Comparison of ENCODE assay signal across 8 cellular contexts in genomic region chr12:9284197-9284596, GRCh38.
DNase-seq lines count a peak whose midpoint lies in the region; ATAC-seq and TF ChIP-seq lines count a peak whose summit lies in the region.
"Not testable (repeated sequence)": the region's sequence is repeated elsewhere in the genome, so short reads cannot be mapped to it uniquely, and the experiment has no call there.

No MANE protein-coding gene starts in this region.

- not testable (repeated sequence) for H3K9me2 ChIP-seq in Loucy (replicated peaks; ENCODE audit: low read depth, low read length)

- not testable (repeated sequence) for H3K79me2 ChIP-seq in Loucy (ENCODE audit: insufficient read depth, low read length)

- peak overlapping the region in 1 of 2 donors; percentile 69 for H3K27ac ChIP-seq in ovary
- not testable (repeated sequence) for H3K27ac ChIP-seq in vagina

- not testable (repeated sequence) for H3K36me3 ChIP-seq in Loucy (ENCODE audit: insufficient read depth, low read length); ovary; vagina

- not testable (repeated sequence) for TF ChIP-seq POLR2A in ovary (IDR thresholded peaks at IDR 0.05); vagina (IDR thresholded peaks at IDR 0.05)

- 0 to 5% (median 3%) methylated on average over 6 to 13 of the region's 14 CpGs for WGBS in ovary, 3 donors

- not testable (repeated sequence) for H2AFZ ChIP-seq in Loucy (ENCODE audit: low read length)

- ATAC-seq in GM18519 (IDR thresholded peaks at IDR 0.05; ENCODE audit: low FRiP score, unreplicated experiment) (peak; percentile 23), HG02610 (IDR thresholded peaks at IDR 0.05; ENCODE audit: unreplicated experiment) (peak; percentile 10)

- not testable (repeated sequence) for H4K20me1 ChIP-seq in Loucy (ENCODE audit: insufficient read depth, low read length, poor library complexity, severe bottlenecking)

- intact Hi-C loops in ovary (cut with DNase I); vagina (cut with DNase I): not testable (repeated sequence)

- not testable (repeated sequence) for H3F3A ChIP-seq in Loucy (ENCODE audit: low read depth)

- not testable (repeated sequence) for H3K27me3 ChIP-seq in Loucy (ENCODE audit: insufficient read depth, low read length, poor library complexity, severe bottlenecking); ovary; vagina

- H3K9me3 ChIP-seq in Loucy (ENCODE audit: insufficient read depth, low read depth, low read length); ovary; vagina: not testable (repeated sequence)

- TF ChIP-seq CTCF in Loucy (conservative IDR thresholded peaks at IDR 0.05; ENCODE audit: low read length); ovary (IDR thresholded peaks at IDR 0.05); vagina (IDR thresholded peaks at IDR 0.05): not testable (repeated sequence)
- peak; percentile 10 for TF ChIP-seq CTCF in choroid plexus epithelial cell (conservative IDR thresholded peaks at IDR 0.05; ENCODE audit: low read depth, low read length)

- H3K9ac ChIP-seq in Loucy (ENCODE audit: low read depth, low read length, poor library complexity, severe bottlenecking): peak overlapping the region; percentile 77

- peak overlapping the region; percentile 68 for H3K4me2 ChIP-seq in Loucy (ENCODE audit: low read depth, low read length, poor library complexity, severe bottlenecking)

- peak overlapping the region; percentile 75 for H3K4me3 ChIP-seq in Loucy (ENCODE audit: low read length, poor library complexity, severe bottlenecking)
- H3K4me3 ChIP-seq in choroid plexus epithelial cell (ENCODE audit: low read depth, low read length): peak overlapping the region; percentile 71
- H3K4me3 ChIP-seq in iPS-11a (ENCODE audit: low read depth, low read length): peak overlapping the region; percentile 65
- H3K4me3 ChIP-seq in ovary: peak overlapping the region; percentile 32
- H3K4me3 ChIP-seq in vagina: peak overlapping the region; percentile 41 to 46

- TF ChIP-seq EP300 in ovary (IDR thresholded peaks at IDR 0.05): not testable (repeated sequence)

- peak; percentile 11 for DNase-seq in activated CD4-positive, alpha-beta T cell treated with anti-CD3 and anti-CD28 coated beads for 48 hours
- DNase-seq in choroid plexus epithelial cell (ENCODE audit: low read depth) (peak; percentile 14), ovary (peak in 1 of 5 donors; percentile 19)
- DNase-seq in vagina (ENCODE audit: extremely low spot score in 2 of 2): not testable (repeated sequence)

- H3K4me1 ChIP-seq in Loucy (ENCODE audit: insufficient read depth, low read length, poor library complexity, severe bottlenecking): peaks cover 13% of the 10 kb centered on the region
- H3K4me1 ChIP-seq in ovary (ENCODE audit: insufficient read depth); vagina: not testable (repeated sequence)
